In the genomic region with DNA sequence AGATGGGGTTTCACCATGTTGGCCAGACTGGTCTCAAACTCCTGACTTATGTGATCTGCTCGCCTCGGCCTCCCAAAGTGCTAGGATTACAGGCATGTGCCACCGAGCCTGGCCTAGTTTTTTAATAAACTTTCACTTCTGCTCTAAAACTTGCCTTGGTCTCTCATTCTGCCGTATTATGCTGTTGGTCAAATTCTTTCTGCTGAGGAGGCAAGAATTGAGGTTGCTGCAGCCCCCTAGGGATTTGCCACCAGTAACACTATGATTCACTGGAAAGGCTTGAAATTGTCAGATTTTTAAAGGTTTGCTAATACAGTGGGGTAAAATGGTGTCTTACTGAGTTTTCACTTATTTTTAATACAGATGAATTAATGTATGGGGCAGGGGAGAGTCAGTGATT, we compare ENCODE assay signal across 9 cellular contexts. TPM values are rescaled to one million over a fixed set of nuclear protein-coding genes. Genes with fewer than 3 reads are reported as not detected.
A peak's percentile ranks its signal among the peaks of the same experiment; 100 is the strongest.
DNase-seq lines count a peak whose midpoint lies in the region; ATAC-seq, FAIRE-seq and TF ChIP-seq lines count a peak whose summit lies in the region.
"Not testable (repeated sequence)": the region's sequence is repeated elsewhere in the genome, so short reads cannot be mapped to it uniquely, and the experiment has no call there.
"Had no signal": no experiment of that assay in that cellular context is flagged by ENCODE, and none has a peak within 500 bp of the region (broad histone marks: within the 10 kb centered on the region; RNA-seq: fewer than 3 reads in every experiment).

No MANE protein-coding gene starts in this region.

- not testable (repeated sequence) for H4K91ac ChIP-seq in IMR-90 (ENCODE audit: insufficient read depth, low read depth, low read length)

- intact Hi-C loops in IMR-90 (cut with micrococcal nuclease), result loop anchor here (10.0 kb wide), 1 partner anchor 312 kb away; no protein-coding TSS in a partner anchor
- intact Hi-C loops in K562 (cut with micrococcal nuclease); Right ventricle myocardium inferior (cut with DNase I): not testable (repeated sequence)

- H3K14ac ChIP-seq in IMR-90 (replicated peaks; ENCODE audit: low read depth, low read length), result not testable (repeated sequence)

- H2AK5ac ChIP-seq in IMR-90 (ENCODE audit: low read depth, low read length), result not testable (repeated sequence)

- CTCF ChIA-PET in IMR-90 (lab: Yijun Ruan, JAX), result interaction anchor here (0.6 kb wide), 1 partner anchor 41 kb away, joined by 4 read pairs; no protein-coding TSS in a partner anchor
- CTCF ChIA-PET in K562 (lab: Yijun Ruan, JAX; ENCODE audit: low intra/inter-chr PET ratio), result not testable (repeated sequence)

- not testable (repeated sequence) for FAIRE-seq in K562 (lab: Jason Lieb, UNC)

- H3K4me3 ChIP-seq in AG10803 (ENCODE audit: low read length); IMR-90 (ENCODE audit: insufficient read depth, low read depth, low read length); K562: not testable (repeated sequence)

- H3K9me1 ChIP-seq in IMR-90 (ENCODE audit: insufficient read depth, low read length); K562 (ENCODE audit: control insufficient read depth, insufficient read depth, low read length): not testable (repeated sequence)

- H3K18ac ChIP-seq in IMR-90 (ENCODE audit: low read depth, low read length), result not testable (repeated sequence)

- BruUV-seq in IMR-90 (replicated peaks; lab: Mats Ljungman, UMichigan); K562 (replicated peaks; lab: Mats Ljungman, UMichigan): not testable (repeated sequence)

- not testable (repeated sequence) for H4K8ac ChIP-seq in IMR-90 (ENCODE audit: low read depth in 2 of 2, low read length in 2 of 2)

- H3K9me3 ChIP-seq in IMR-90 (ENCODE audit: control insufficient read depth, insufficient read depth, low read length); K562 (replicated peaks; ENCODE audit: control insufficient read depth, insufficient read depth, low read depth, low read length): not testable (repeated sequence)

- H2AFZ ChIP-seq in IMR-90 (replicated peaks; ENCODE audit: low read length, poor library complexity); K562 (ENCODE audit: low read depth, low read length): not testable (repeated sequence)

- in situ Hi-C loops in IMR-90 (cut with MboI; ENCODE audit: low sequenced_read_pairs), result not testable (repeated sequence)
- in situ Hi-C loops in K562 (cut with MboI), result loop anchor here (5.0 kb wide), 1 partner anchor 694 kb away; no protein-coding TSS in a partner anchor

- dilution Hi-C loops in IMR-90 (cut with HindIII; ENCODE audit: low sequenced_read_pairs, unreplicated experiment), result not testable (repeated sequence)

- TF ChIP-seq RAD21 in IMR-90 (IDR thresholded peaks at IDR 0.05; ENCODE audit: low read length); K562 (CRISPR knock-in tag; conservative IDR thresholded peaks at IDR 0.05 in 1 of 2, IDR thresholded peaks at IDR 0.05 in 1 of 2): not testable (repeated sequence)

- not testable (repeated sequence) for TF ChIP-seq CTCF in AG10803 (conservative IDR thresholded peaks at IDR 0.05; ENCODE audit: low read length); IMR-90 (conservative IDR thresholded peaks at IDR 0.05; ENCODE audit: low read depth, low read length); K562 (IDR thresholded peaks at IDR 0.05 in 2 of 3, conservative IDR thresholded peaks at IDR 0.05 in 1 of 3; ENCODE audit: insufficient read depth in 2 of 3, low read depth in 1 of 3, low read length in 3 of 3)

- not testable (repeated sequence) for H3K4me2 ChIP-seq in IMR-90 (ENCODE audit: low read depth, low read length); K562 (ENCODE audit: insufficient read depth, low read length)

- H3K79me2 ChIP-seq in K562 (ENCODE audit: control insufficient read depth, insufficient read depth, low read length), result not testable (repeated sequence)

- peak; percentile 43 for DNase-seq in AG10803 (ENCODE audit: low read depth)
- DNase-seq in IMR-90; K562 (ENCODE audit: extremely low read depth in 1 of 4, low spot score in 3 of 4); Right ventricle myocardium inferior (ENCODE audit: missing footprints): not testable (repeated sequence)

- H3K36me3 ChIP-seq in IMR-90 (ENCODE audit: control insufficient read depth, insufficient read depth, low read length); K562 (ENCODE audit: control insufficient read depth, insufficient read depth, low read length): not testable (repeated sequence)

- not testable (repeated sequence) for H2BK15ac ChIP-seq in IMR-90 (ENCODE audit: low read depth, low read length)

- H3K4me1 ChIP-seq in IMR-90 (ENCODE audit: control insufficient read depth, insufficient read depth, low read length); K562 (replicated peaks in 1 of 2; ENCODE audit: control insufficient read depth in 2 of 2, insufficient read depth in 2 of 2, low read length in 2 of 2): not testable (repeated sequence)

- no CpG with 5 or more reads among the region's 4 CpGs for WGBS in IMR-90 (ENCODE audit: extremely low coverage in 2 of 2, insufficient read length in 1 of 2), 2 experiments
- WGBS in K562 (ENCODE audit: insufficient coverage, low coverage, missing lambda C conversion rate), result 2% methylated on average over 4 of the region's 4 CpGs

- not testable (repeated sequence) for H2BK120ac ChIP-seq in IMR-90 (ENCODE audit: low read depth, low read length)

- H3K27ac ChIP-seq in IMR-90 (ENCODE audit: insufficient read depth, low read length); K562 (ENCODE audit: extremely low read depth, low read depth, low read length): not testable (repeated sequence)

- not testable (repeated sequence) for H2BK20ac ChIP-seq in IMR-90 (ENCODE audit: low read depth, low read length)

- not testable (repeated sequence) for H2BK5ac ChIP-seq in IMR-90 (ENCODE audit: low read depth, low read length, poor library complexity, severe bottlenecking)

- not testable (repeated sequence) for H3K23ac ChIP-seq in IMR-90 (ENCODE audit: low read depth, low read length)

- H3K27me3 ChIP-seq in IMR-90 (ENCODE audit: control insufficient read depth, insufficient read depth, low read length); K562 (ENCODE audit: control insufficient read depth in 2 of 2, insufficient read depth in 2 of 2, low read length in 2 of 2): not testable (repeated sequence)

- TF ChIP-seq EP300 in K562 (IDR thresholded peaks at IDR 0.05; ENCODE audit: low read length), result not testable (repeated sequence)

- H4K20me1 ChIP-seq in IMR-90 (ENCODE audit: insufficient read depth, low read length); K562 (replicated peaks; ENCODE audit: control insufficient read depth, insufficient read depth, low read length): not testable (repeated sequence)

- H2AK9ac ChIP-seq in IMR-90 (replicated peaks; ENCODE audit: low read depth, low read length, poor library complexity), result not testable (repeated sequence)

- ATAC-seq in GM18861 (IDR thresholded peaks at IDR 0.05; ENCODE audit: unreplicated experiment) (peak; percentile 92), GM19463 (IDR thresholded peaks at IDR 0.05; ENCODE audit: unreplicated experiment) (peak; percentile 80), HG02678 (IDR thresholded peaks at IDR 0.05; ENCODE audit: unreplicated experiment) (peak; percentile 72), HG03159 (IDR thresholded peaks at IDR 0.05; ENCODE audit: unreplicated experiment) (peak; percentile 65), IMR-90 (ENCODE audit: low read depth) (peak; percentile 56), Right ventricle myocardium inferior (peak; percentile 60)
- ATAC-seq in K562, result not testable (repeated sequence)

- not testable (repeated sequence) for H3K56ac ChIP-seq in IMR-90 (ENCODE audit: extremely low read depth, insufficient read depth, low read length)

- not testable (repeated sequence) for H3K79me1 ChIP-seq in IMR-90 (ENCODE audit: low read depth in 1 of 2, low read length in 2 of 2)

- POLR2A ChIA-PET in IMR-90 (lab: Charles Lee; ENCODE audit: unreplicated experiment), result not testable (repeated sequence)
- POLR2A ChIA-PET in K562 (lab: Yijun Ruan, JAX), result interaction anchor here (1.0 kb wide), 1 partner anchor 48 kb away, joined by 6 read pairs; no protein-coding TSS in a partner anchor

- H4K5ac ChIP-seq in IMR-90 (ENCODE audit: low read depth, low read length), result not testable (repeated sequence)

- not testable (repeated sequence) for H3K9ac ChIP-seq in IMR-90 (ENCODE audit: low read depth, low read length); K562 (ENCODE audit: insufficient read depth in 1 of 2, low read depth in 2 of 2, low read length in 2 of 2)

- H3K4ac ChIP-seq in IMR-90 (ENCODE audit: low read depth, low read length), result not testable (repeated sequence)

- not testable (repeated sequence) for TF ChIP-seq POLR2A in IMR-90 (IDR thresholded peaks at IDR 0.05; ENCODE audit: low read depth, low read length); K562 (conservative IDR thresholded peaks at IDR 0.05)

TF ChIP-seq in K562, 482 proteins besides CTCF, POLR2A, EP300 and RAD21:
- TF ChIP-seq ZNF316 (IDR thresholded peaks at IDR 0.05), result peak; percentile 23; the same call in 1 of the 2 replicates
TF ChIP-seq in K562: peak in this region for 1; not testable (repeated sequence) for 481.

RNA-seq across cellular contexts. Expression of gene ANXA11, which starts 21.4 kb away (rescaled TPM):
- total RNA-seq in IMR-90 (2012; rRNA removed) (39.4 and 40.8 TPM in 2 replicates), K562 (2014; rRNA removed) (109 and 153 TPM in 2 replicates), K562 (2014; rRNA removed; fragmentation: Illumina TruSeq; extraction: Trizol) (107 and 116 TPM in 2 replicates), K562 (2015; rRNA removed; fragmentation: Illumina TruSeq; extraction: Trizol) (148 and 173 TPM in 2 replicates), K562 (2021) (182 and 201 TPM in 2 replicates), Right ventricle myocardium inferior (420 TPM)
- polyA plus RNA-seq in IMR-90 (2012; rRNA removed) (109 and 114 TPM in 2 replicates), K562 (2011; rRNA removed) (110 and 146 TPM in 2 replicates), K562 (2014; fragmentation: Illumina TruSeq; extraction: Trizol) (212 and 243 TPM in 2 replicates), K562 (2014; fragmentation: Nextera tagmentation; extraction: Ambion mirVana) (10 to 100 TPM; 43.6 to 70.0 TPM), K562 (2014; rRNA removed) (95.7 and 97.6 TPM in 2 replicates)
- polyA plus RNA-seq in IMR-90 (2012; cell fraction: cytosol; rRNA removed), result 104 and 105 TPM in 2 replicates
- polyA plus RNA-seq in IMR-90 (2012; cell fraction: nucleus; rRNA removed; ENCODE audit: low replicate concordance), result 86.2 and 114 TPM in 2 replicates
- 76.5 and 119 TPM in 2 replicates for total RNA-seq in K562 (2011; cell fraction: chromatin; rRNA removed; ENCODE audit: low replicate concordance)
- total RNA-seq in K562 (2011; cell fraction: nucleolus; rRNA removed), result 60.7 and 61.5 TPM in 2 replicates
- 69.1 and 105 TPM in 2 replicates for total RNA-seq in K562 (2011; cell fraction: nucleoplasm; rRNA removed)
- 75.9 and 170 TPM in 2 replicates for polyA plus RNA-seq in K562 (2011; cell fraction: cytosol; rRNA removed)
- 61.3 and 66.0 TPM in 2 replicates for polyA plus RNA-seq in K562 (2011; cell fraction: nucleus; rRNA removed)
- 265 and 356 TPM in 2 replicates for polyA plus RNA-seq in K562 (2012)
- 62.3 and 65.3 TPM in 2 replicates for polyA minus RNA-seq in K562 (2011; rRNA and poly(A)+ RNA removed)
- 86.2 and 98.5 TPM in 2 replicates for polyA minus RNA-seq in K562 (2011; cell fraction: cytosol; rRNA and poly(A)+ RNA removed)
- polyA minus RNA-seq in K562 (2011; cell fraction: nucleus; rRNA and poly(A)+ RNA removed), result 25.7 and 32.5 TPM in 2 replicates
- polyA plus RNA-seq: neural cell had no signal
